9 cellular contexts compared by ENCODE assay signal in the genomic region with DNA sequence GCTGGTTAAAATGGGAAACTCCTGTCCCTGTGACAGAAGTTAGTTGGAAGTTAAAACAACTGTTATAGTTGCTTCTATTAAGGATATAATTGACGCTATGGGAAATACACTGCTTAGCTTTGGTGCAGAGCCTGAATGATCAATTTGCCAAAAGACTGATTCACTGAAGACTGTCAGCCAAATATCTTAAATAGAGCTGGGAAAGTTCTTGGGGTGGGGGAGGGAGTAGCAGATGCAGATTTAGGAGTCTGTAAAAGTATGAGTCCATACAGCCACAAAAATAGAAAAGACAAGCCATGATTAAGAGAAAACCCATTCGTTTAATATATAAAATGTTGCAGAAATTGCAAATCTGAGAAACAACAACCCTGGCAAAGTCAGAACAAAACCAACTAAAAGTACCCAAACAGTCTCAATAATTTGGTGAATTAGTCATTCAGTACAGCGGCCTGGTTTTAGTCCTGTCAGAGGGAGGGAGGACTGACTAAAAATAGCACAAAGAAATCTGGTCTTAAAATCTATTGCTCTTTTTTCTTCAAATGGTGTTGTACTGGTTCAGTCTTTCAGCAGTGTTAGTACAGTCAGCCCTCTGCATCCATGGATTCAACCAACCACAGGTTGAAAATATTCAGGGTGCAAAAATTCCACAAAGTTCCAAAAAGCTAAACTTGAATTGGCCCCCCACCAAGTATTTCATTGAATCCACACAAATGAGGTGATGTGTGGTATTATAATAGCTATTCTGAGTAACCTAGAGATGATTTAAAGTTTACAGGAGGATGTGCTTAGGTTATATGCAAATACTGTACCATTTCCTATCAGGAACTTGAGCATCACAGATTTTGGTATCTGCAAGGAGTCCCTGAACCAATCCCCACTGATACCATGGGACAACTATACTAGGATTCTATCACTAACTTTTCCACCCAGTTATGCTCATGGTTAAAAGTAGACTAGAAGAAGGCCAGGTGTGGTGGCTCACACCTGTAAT. TPM values are rescaled to one million over a fixed set of nuclear protein-coding genes. Genes with fewer than 3 reads are reported as not detected.
A peak's percentile ranks its signal among the peaks of the same experiment; 100 is the strongest.
DNase-seq lines count a peak whose midpoint lies in the region; ATAC-seq and TF ChIP-seq lines count a peak whose summit lies in the region.
"Had no signal": no experiment of that assay in that cellular context is flagged by ENCODE, and none has a peak within 500 bp of the region (broad histone marks: within the 10 kb centered on the region; RNA-seq: fewer than 3 reads in every experiment).

No MANE protein-coding gene starts in this region.

- peaks cover 37 to 57% of the 10 kb centered on the region in 2 donors for H3K36me3 Mint-ChIP-seq in CD14-positive monocyte

- no peak overlapping the region for H3K4me3 Mint-ChIP-seq in CD14-positive monocyte

- peak; percentile 27 for DNase-seq in A172 (ENCODE audit: low spot score)
- DNase-seq in fibroblast of mammary gland (ENCODE audit: low read depth) = peak; percentile 79
- DNase-seq in CD14-positive monocyte (ENCODE audit: low spot score) = no peak
- no peak for DNase-seq in ecto neural progenitor cell (ENCODE audit: low spot score)
- DNase-seq in central memory CD4-positive, alpha-beta T cell = no peak
- DNase-seq in NCI-H526 treated with DMSO at 0.1 percent for 48 hours (lab: John Stamatoyannopoulos, UW) = no peak
- DNase-seq: NK-92 treated with Interleukin-12 subunit alpha and Interleukin-12 subunit beta, amount 100 ng/mL, for 24 hours had no signal

- peaks cover 0 to 3% (median 0%) of the 10 kb centered on the region in 3 donors for H3K27me3 Mint-ChIP-seq in CD14-positive monocyte (ENCODE audit: low read depth in 3 of 3)

- no peak for TF ChIP-seq CTCF in fibroblast of mammary gland (conservative IDR thresholded peaks at IDR 0.05; ENCODE audit: control insufficient read depth, insufficient read depth, low read depth, low read length)
- no peak for TF ChIP-seq CTCF in CD14-positive monocyte (IDR thresholded peaks at IDR 0.05)

- intact Hi-C loops in CD14-positive monocyte (cut with micrococcal nuclease) = no loop called here

- ATAC-seq in GM19043 (IDR thresholded peaks at IDR 0.05; ENCODE audit: low read depth, unreplicated experiment) (peak; percentile 58), HG03571 (IDR thresholded peaks at IDR 0.05; ENCODE audit: unreplicated experiment) (peak; percentile 67)

- no peak overlapping the region for H3K4me3 ChIP-seq in fibroblast of mammary gland (ENCODE audit: control insufficient read depth, low read depth, low read length)

- no peaks in the 10 kb centered on the region for H3K4me1 Mint-ChIP-seq in CD14-positive monocyte

- peaks cover 0 to 1% (median 0%) of the 10 kb centered on the region in 7 donors for H3K9me3 Mint-ChIP-seq in CD14-positive monocyte

- H3K27ac Mint-ChIP-seq in CD14-positive monocyte = no peak overlapping the region

RNA-seq across cellular contexts. Expression of a gene that starts 30.0 kb away (rescaled TPM):
- 74.6 and 97.8 TPM in 2 replicates for total RNA-seq in A172 (2014; rRNA removed; shearing (Covaris generic))
- 10 to 100 TPM in 1 of 2 donors, 1 to 10 TPM in 1; 9.5 to 14.1 TPM for polyA plus RNA-seq in CD14-positive monocyte

Comparison
In these comparisons a context has a peak if more than half of its experiments do, and no peak if none do; other contexts are left out.
1. DNase-seq: peak in A172 (single experiment) and fibroblast of mammary gland (single experiment); none in CD14-positive monocyte (single experiment), ecto neural progenitor cell (single experiment), central memory CD4-positive, alpha-beta T cell (single experiment) and NCI-H526 treated with DMSO at 0.1 percent for 48 hours (single experiment).